ENCODE assay signal across 1 cellular context in genomic region chr9:127444921-127445850, GRCh38.
TF ChIP-seq lines count a peak whose summit lies in the region.

No MANE protein-coding gene starts in this region.

TF ChIP-seq in WTC11, 78 proteins besides CTCF, POLR2A, EP300 and RAD21 (continued from another document):
- TF ChIP-seq, protein P1, sequence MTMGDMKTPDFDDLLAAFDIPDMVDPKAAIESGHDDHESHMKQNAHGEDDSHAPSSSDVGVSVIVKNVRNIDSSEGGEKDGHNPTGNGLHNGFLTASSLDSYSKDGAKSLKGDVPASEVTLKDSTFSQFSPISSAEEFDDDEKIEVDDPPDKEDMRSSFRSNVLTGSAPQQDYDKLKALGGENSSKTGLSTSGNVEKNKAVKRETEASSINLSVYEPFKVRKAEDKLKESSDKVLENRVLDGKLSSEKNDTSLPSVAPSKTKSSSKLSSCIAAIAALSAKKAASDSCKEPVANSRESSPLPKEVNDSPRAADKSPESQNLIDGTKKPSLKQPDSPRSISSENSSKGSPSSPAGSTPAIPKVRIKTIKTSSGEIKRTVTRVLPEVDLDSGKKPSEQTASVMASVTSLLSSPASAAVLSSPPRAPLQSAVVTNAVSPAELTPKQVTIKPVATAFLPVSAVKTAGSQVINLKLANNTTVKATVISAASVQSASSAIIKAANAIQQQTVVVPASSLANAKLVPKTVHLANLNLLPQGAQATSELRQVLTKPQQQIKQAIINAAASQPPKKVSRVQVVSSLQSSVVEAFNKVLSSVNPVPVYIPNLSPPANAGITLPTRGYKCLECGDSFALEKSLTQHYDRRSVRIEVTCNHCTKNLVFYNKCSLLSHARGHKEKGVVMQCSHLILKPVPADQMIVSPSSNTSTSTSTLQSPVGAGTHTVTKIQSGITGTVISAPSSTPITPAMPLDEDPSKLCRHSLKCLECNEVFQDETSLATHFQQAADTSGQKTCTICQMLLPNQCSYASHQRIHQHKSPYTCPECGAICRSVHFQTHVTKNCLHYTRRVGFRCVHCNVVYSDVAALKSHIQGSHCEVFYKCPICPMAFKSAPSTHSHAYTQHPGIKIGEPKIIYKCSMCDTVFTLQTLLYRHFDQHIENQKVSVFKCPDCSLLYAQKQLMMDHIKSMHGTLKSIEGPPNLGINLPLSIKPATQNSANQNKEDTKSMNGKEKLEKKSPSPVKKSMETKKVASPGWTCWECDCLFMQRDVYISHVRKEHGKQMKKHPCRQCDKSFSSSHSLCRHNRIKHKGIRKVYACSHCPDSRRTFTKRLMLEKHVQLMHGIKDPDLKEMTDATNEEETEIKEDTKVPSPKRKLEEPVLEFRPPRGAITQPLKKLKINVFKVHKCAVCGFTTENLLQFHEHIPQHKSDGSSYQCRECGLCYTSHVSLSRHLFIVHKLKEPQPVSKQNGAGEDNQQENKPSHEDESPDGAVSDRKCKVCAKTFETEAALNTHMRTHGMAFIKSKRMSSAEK (CRISPR knock-in tag; IDR thresholded peaks at IDR 0.05; ENCODE audit: borderline replicate concordance), result 0 out of 2 replicates have a peak, but pooled peaks have one; percentile 28
- peak; percentile 65; the same call in 1 of the 2 replicates for TF ChIP-seq ZNF671 (CRISPR knock-in tag; IDR thresholded peaks at IDR 0.05)
- TF ChIP-seq, protein P2, sequence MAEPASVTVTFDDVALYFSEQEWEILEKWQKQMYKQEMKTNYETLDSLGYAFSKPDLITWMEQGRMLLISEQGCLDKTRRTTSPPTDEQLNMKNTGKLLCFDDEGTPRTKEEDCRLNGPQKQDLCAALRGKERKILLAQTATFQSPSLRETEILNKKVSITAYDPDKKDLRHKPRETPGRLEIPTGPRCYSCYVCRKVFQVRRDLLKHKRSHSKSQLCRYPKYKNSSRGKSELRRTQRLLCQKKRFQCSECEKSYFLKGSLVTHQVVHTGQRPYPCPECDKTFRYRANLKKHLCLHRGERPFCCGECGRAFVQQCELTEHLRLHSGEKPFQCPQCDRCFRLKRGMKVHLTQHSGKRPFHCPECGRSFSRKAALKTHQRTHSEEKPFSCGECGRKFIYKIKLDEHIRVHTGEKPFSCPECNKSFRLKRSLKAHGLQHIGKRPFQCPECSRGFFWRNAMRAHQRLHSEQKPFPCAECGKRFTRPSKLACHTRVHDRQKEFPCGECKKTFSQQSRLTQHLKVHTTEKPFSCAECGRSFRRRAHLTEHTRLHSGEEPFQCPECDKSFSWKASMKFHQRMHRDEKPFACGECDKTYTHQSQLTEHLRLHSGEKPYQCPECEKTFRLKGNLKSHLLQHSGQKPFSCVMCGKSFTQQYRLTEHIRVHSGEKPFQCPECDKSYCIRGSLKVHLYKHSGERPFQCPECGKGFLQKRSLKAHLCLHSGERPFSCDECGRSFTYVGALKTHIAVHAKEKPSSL (CRISPR knock-in tag; conservative IDR thresholded peaks at IDR 0.05), result peak; percentile 79
- TF ChIP-seq, protein P3, sequence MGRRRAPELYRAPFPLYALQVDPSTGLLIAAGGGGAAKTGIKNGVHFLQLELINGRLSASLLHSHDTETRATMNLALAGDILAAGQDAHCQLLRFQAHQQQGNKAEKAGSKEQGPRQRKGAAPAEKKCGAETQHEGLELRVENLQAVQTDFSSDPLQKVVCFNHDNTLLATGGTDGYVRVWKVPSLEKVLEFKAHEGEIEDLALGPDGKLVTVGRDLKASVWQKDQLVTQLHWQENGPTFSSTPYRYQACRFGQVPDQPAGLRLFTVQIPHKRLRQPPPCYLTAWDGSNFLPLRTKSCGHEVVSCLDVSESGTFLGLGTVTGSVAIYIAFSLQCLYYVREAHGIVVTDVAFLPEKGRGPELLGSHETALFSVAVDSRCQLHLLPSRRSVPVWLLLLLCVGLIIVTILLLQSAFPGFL (CRISPR knock-in tag; IDR thresholded peaks at IDR 0.05; ENCODE audit: borderline replicate concordance), result no peak
- peak; percentile 6; the same call in 1 of the 2 replicates for TF ChIP-seq JUN (CRISPR knock-in tag; IDR thresholded peaks at IDR 0.05)
- TF ChIP-seq OVOL2 (CRISPR knock-in tag; IDR thresholded peaks at IDR 0.05; ENCODE audit: borderline replicate concordance), result no peak
- peak; percentile 73 for TF ChIP-seq NFATC4 (CRISPR knock-in tag; IDR thresholded peaks at IDR 0.05)
- TF ChIP-seq ESRRA (CRISPR knock-in tag; IDR thresholded peaks at IDR 0.05; ENCODE audit: borderline replicate concordance), result no peak
- 0 out of 2 replicates have a peak, but pooled peaks have one; percentile 75 for TF ChIP-seq PRRX2 (CRISPR knock-in tag; IDR thresholded peaks at IDR 0.05)
- TF ChIP-seq, protein P4, sequence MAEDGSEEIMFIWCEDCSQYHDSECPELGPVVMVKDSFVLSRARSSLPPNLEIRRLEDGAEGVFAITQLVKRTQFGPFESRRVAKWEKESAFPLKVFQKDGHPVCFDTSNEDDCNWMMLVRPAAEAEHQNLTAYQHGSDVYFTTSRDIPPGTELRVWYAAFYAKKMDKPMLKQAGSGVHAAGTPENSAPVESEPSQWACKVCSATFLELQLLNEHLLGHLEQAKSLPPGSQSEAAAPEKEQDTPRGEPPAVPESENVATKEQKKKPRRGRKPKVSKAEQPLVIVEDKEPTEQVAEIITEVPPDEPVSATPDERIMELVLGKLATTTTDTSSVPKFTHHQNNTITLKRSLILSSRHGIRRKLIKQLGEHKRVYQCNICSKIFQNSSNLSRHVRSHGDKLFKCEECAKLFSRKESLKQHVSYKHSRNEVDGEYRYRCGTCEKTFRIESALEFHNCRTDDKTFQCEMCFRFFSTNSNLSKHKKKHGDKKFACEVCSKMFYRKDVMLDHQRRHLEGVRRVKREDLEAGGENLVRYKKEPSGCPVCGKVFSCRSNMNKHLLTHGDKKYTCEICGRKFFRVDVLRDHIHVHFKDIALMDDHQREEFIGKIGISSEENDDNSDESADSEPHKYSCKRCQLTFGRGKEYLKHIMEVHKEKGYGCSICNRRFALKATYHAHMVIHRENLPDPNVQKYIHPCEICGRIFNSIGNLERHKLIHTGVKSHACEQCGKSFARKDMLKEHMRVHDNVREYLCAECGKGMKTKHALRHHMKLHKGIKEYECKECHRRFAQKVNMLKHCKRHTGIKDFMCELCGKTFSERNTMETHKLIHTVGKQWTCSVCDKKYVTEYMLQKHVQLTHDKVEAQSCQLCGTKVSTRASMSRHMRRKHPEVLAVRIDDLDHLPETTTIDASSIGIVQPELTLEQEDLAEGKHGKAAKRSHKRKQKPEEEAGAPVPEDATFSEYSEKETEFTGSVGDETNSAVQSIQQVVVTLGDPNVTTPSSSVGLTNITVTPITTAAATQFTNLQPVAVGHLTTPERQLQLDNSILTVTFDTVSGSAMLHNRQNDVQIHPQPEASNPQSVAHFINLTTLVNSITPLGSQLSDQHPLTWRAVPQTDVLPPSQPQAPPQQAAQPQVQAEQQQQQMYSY (CRISPR knock-in tag; IDR thresholded peaks at IDR 0.05), result no peak
- TF ChIP-seq ZNF138 (CRISPR knock-in tag; conservative IDR thresholded peaks at IDR 0.05), result no peak
- 0 out of 2 replicates have a peak, but pooled peaks have one; percentile 70 for TF ChIP-seq MLX (CRISPR knock-in tag; IDR thresholded peaks at IDR 0.05)
- TF ChIP-seq EMX1 (CRISPR knock-in tag; IDR thresholded peaks at IDR 0.05), result peak; percentile 77; the same call in 1 of the 2 replicates
- no peak for TF ChIP-seq ARID4B (CRISPR knock-in tag; IDR thresholded peaks at IDR 0.05; ENCODE audit: borderline replicate concordance)
- TF ChIP-seq GABPB1 (CRISPR knock-in tag; IDR thresholded peaks at IDR 0.05), result 0 out of 2 replicates have a peak, but pooled peaks have one; percentile 17
- TF ChIP-seq GTF2I (CRISPR knock-in tag; conservative IDR thresholded peaks at IDR 0.05), result no peak
- no peak for TF ChIP-seq MYBL2 (CRISPR knock-in tag; IDR thresholded peaks at IDR 0.05)
- TF ChIP-seq SP1 (CRISPR knock-in tag; conservative IDR thresholded peaks at IDR 0.05), result no peak
- TF ChIP-seq NFYB (CRISPR knock-in tag; conservative IDR thresholded peaks at IDR 0.05; ENCODE audit: low read depth), result no peak
- TF ChIP-seq ZNF416 (CRISPR knock-in tag; IDR thresholded peaks at IDR 0.05), result peak; percentile 22
